In genomic region chr10:22617516-22617915, GRCh38 we compare ENCODE assay signal across 10 cellular contexts.
DNase-seq lines count a peak whose midpoint lies in the region; ATAC-seq, FAIRE-seq and TF ChIP-seq lines count a peak whose summit lies in the region.
"Had no signal": no experiment of that assay in that cellular context is flagged by ENCODE, and none has a peak within 500 bp of the region (broad histone marks: within the 10 kb centered on the region; RNA-seq: fewer than 3 reads in every experiment).

No MANE protein-coding gene starts in this region.

- H3K4me1 ChIP-seq in CD4-positive, CD25-positive, alpha-beta regulatory T cell (ENCODE audit: control insufficient read depth, insufficient read depth, low read length, poor library complexity, severe bottlenecking) = peaks cover 91% of the 10 kb centered on the region
- H3K4me1 ChIP-seq in GM23338 (ENCODE audit: insufficient read depth) (peaks cover 56% of the 10 kb centered on the region), mesodermal cell (ENCODE audit: control insufficient read depth, insufficient read depth, low read length, poor library complexity, severe bottlenecking) (peaks cover 70% of the 10 kb centered on the region)

- peak overlapping the region in 3 of 4 donors; percentile 26 to 81 (median 72) for H3K4me3 Mint-ChIP-seq in CD4-positive, CD25-positive, alpha-beta regulatory T cell
- no peak overlapping the region for H3K4me3 Mint-ChIP-seq in GM23338
- H3K4me3 Mint-ChIP-seq in activated naive CD8-positive, alpha-beta T cell = no peak overlapping the region

- no peaks in the 10 kb centered on the region for H3K9me3 ChIP-seq in CD4-positive, CD25-positive, alpha-beta regulatory T cell (ENCODE audit: control insufficient read depth in 2 of 2, low read length in 2 of 2)
- H3K9me3 ChIP-seq in mesodermal cell (ENCODE audit: control insufficient read depth, low read length) = no peaks in the 10 kb centered on the region
- H3K9me3 ChIP-seq: thoracic aorta had no signal

- no peak overlapping the region for H2AFZ ChIP-seq in GM23338

- peaks cover 95% of the 10 kb centered on the region for H3K79me2 ChIP-seq in GM23338 (replicated peaks; ENCODE audit: insufficient read depth)

- peak overlapping the region; percentile 65 for H3K27ac ChIP-seq in CD4-positive, CD25-positive, alpha-beta regulatory T cell (ENCODE audit: insufficient read depth, low read length, poor library complexity, severe bottlenecking)
- H3K27ac ChIP-seq in GM23338 (ENCODE audit: low read depth) (no peak overlapping the region), mesodermal cell (ENCODE audit: low read depth, low read length, severe bottlenecking) (peak overlapping the region; percentile 94)
- H3K27ac ChIP-seq: thoracic aorta had no signal

- DNase-seq in CD4-positive, CD25-positive, alpha-beta regulatory T cell = no peak
- DNase-seq in GM23338 (ENCODE audit: low spot score) = no peak
- no peak for DNase-seq in GM12891 (ENCODE audit: insufficient read length, low spot score)
- no peak for DNase-seq in NCI-H2107 (lab: John Stamatoyannopoulos, UW)

- peaks cover 20% of the 10 kb centered on the region for H3K36me3 Mint-ChIP-seq in CD4-positive, CD25-positive, alpha-beta regulatory T cell
- H3K36me3 Mint-ChIP-seq in GM23338 (ENCODE audit: low read depth) = peaks cover 6% of the 10 kb centered on the region; the same call in 1 of the 3 replicates
- H3K36me3 Mint-ChIP-seq in activated naive CD8-positive, alpha-beta T cell = peaks cover 8% of the 10 kb centered on the region

- H3K9me2 ChIP-seq in GM23338 (ENCODE audit: insufficient read depth) = no peaks in the 10 kb centered on the region

- peak; percentile 57 to 68 for TF ChIP-seq CTCF in GM23338 (conservative IDR thresholded peaks at IDR 0.05; ENCODE audit: low read depth in 2 of 2)

- H3K27me3 Mint-ChIP-seq in CD4-positive, CD25-positive, alpha-beta regulatory T cell = no peaks in the 10 kb centered on the region
- H3K27me3 Mint-ChIP-seq in GM23338 (ENCODE audit: insufficient read depth, low read depth, poor library complexity) = no peaks in the 10 kb centered on the region
- H3K27me3 Mint-ChIP-seq in activated naive CD8-positive, alpha-beta T cell = no peaks in the 10 kb centered on the region

- no peaks in the 10 kb centered on the region for H3K27me3 ChIP-seq in CD4-positive, CD25-positive, alpha-beta regulatory T cell (ENCODE audit: control insufficient read depth, insufficient read depth, low read length)
- no peaks in the 10 kb centered on the region for H3K27me3 ChIP-seq in GM23338 (ENCODE audit: insufficient read depth)

- peak overlapping the region; percentile 68 to 89 (median 75) for H3K27ac Mint-ChIP-seq in CD4-positive, CD25-positive, alpha-beta regulatory T cell
- H3K27ac Mint-ChIP-seq in GM23338 = no peak overlapping the region
- H3K27ac Mint-ChIP-seq in activated naive CD8-positive, alpha-beta T cell = peak overlapping the region; percentile 79

- TF ChIP-seq POLR2A in GM12891 (IDR thresholded peaks at IDR 0.05; ENCODE audit: low read depth, low read length) = no peak

- H3K4me2 ChIP-seq in GM23338 = peak overlapping the region; percentile 36; the same call in 1 of the 2 replicates

- no peaks in the 10 kb centered on the region for H3F3A ChIP-seq in GM23338 (replicated peaks; ENCODE audit: low read depth)

- WGBS in mesodermal cell (ENCODE audit: insufficient coverage in 2 of 2), 2 experiments = 50% methylated on average over 1 of the region's 3 CpGs; no CpG with 5 or more reads in 1 of the 2 experiments

- no peaks in the 10 kb centered on the region for H3K9me3 Mint-ChIP-seq in CD4-positive, CD25-positive, alpha-beta regulatory T cell
- H3K9me3 Mint-ChIP-seq in GM23338 = no peaks in the 10 kb centered on the region
- no peaks in the 10 kb centered on the region for H3K9me3 Mint-ChIP-seq in activated naive CD8-positive, alpha-beta T cell (ENCODE audit: low read depth)

- H4K20me1 ChIP-seq in GM23338 (replicated peaks; ENCODE audit: insufficient read depth) = no peaks in the 10 kb centered on the region

- peaks cover 3% of the 10 kb centered on the region for H3K36me3 ChIP-seq in CD4-positive, CD25-positive, alpha-beta regulatory T cell (ENCODE audit: control insufficient read depth, insufficient read depth, low read length)
- H3K36me3 ChIP-seq in GM23338 (ENCODE audit: insufficient read depth) (no peaks in the 10 kb centered on the region), mesodermal cell (ENCODE audit: control insufficient read depth, insufficient read depth, low read length) (no peaks in the 10 kb centered on the region)
- H3K36me3 ChIP-seq: thoracic aorta had no signal

- peak overlapping the region; percentile 45 for H3K4me3 ChIP-seq in CD4-positive, CD25-positive, alpha-beta regulatory T cell (ENCODE audit: low read depth, low read length)
- no peak overlapping the region for H3K4me3 ChIP-seq in GM23338
- no peak overlapping the region for H3K4me3 ChIP-seq in mesodermal cell (ENCODE audit: extremely low read depth, insufficient read depth, low read length, poor library complexity, severe bottlenecking)
- H3K4me3 ChIP-seq: thoracic aorta had no signal

- FAIRE-seq in GM12891 (lab: Jason Lieb, UNC) = no peak
- FAIRE-seq: TTC549 had no signal

- H3K4me1 Mint-ChIP-seq in CD4-positive, CD25-positive, alpha-beta regulatory T cell = peaks cover 74 to 98% (median 88%) of the 10 kb centered on the region in 4 donors
- H3K4me1 Mint-ChIP-seq in GM23338 = peaks cover 75% of the 10 kb centered on the region
- H3K4me1 Mint-ChIP-seq in activated naive CD8-positive, alpha-beta T cell (ENCODE audit: low read depth) = peaks cover 95% of the 10 kb centered on the region

- no peak for ATAC-seq in CD4-positive, CD25-positive, alpha-beta regulatory T cell (ENCODE audit: low read depth in 2 of 2)
- peak; percentile 42 for ATAC-seq in GM23338
- no peak for ATAC-seq in HG03432 (IDR thresholded peaks at IDR 0.05; ENCODE audit: unreplicated experiment)
- no peak for ATAC-seq in GM19467 (IDR thresholded peaks at IDR 0.05; ENCODE audit: unreplicated experiment)

TF ChIP-seq in GM23338, 12 proteins besides CTCF, POLR2A, EP300 and RAD21 (continues in another document):
- TF ChIP-seq ZNF114 (CRISPR knock-in tag; IDR thresholded peaks at IDR 0.05) = no peak
- TF ChIP-seq ZNF331 (CRISPR knock-in tag; IDR thresholded peaks at IDR 0.05; ENCODE audit: low read depth) = no peak
- no peak for TF ChIP-seq EZH2 (IDR thresholded peaks at IDR 0.05; ENCODE audit: low read depth, unreplicated experiment)
- TF ChIP-seq POLR2AphosphoS5 (IDR thresholded peaks at IDR 0.05; ENCODE audit: low read depth) = no peak
- no peak for TF ChIP-seq STAT1 (IDR thresholded peaks at IDR 0.05; ENCODE audit: unreplicated experiment)
- no peak for TF ChIP-seq CREB1 (CRISPR knock-in tag; IDR thresholded peaks at IDR 0.05; ENCODE audit: low read depth)

TF ChIP-seq in GM12891, 5 proteins besides CTCF, POLR2A, EP300 and RAD21:
- TF ChIP-seq POU2F2 (IDR thresholded peaks at IDR 0.05; ENCODE audit: low read depth, low read length) (no peak), SPI1 (IDR thresholded peaks at IDR 0.05; ENCODE audit: low read depth, low read length) (no peak), PAX5 (IDR thresholded peaks at IDR 0.05; ENCODE audit: insufficient read depth, low read length, severe bottlenecking) (no peak), TAF1 (IDR thresholded peaks at IDR 0.05; ENCODE audit: low read depth, low read length) (no peak), POLR2AphosphoS5 (IDR thresholded peaks at IDR 0.05; ENCODE audit: low read depth, low read length) (no peak)

Comparison
In these comparisons a context has a peak if more than half of its experiments do, and no peak if none do; other contexts are left out.
1. H3K4me3 Mint-ChIP-seq: peak in CD4-positive, CD25-positive, alpha-beta regulatory T cell (3 of 4); none in GM23338 (single experiment) and activated naive CD8-positive, alpha-beta T cell (single experiment).